ENCODE assay signal across 18 cellular contexts in genomic region chr18:79677221-79677620, GRCh38. TPM values are rescaled to one million over a fixed set of nuclear protein-coding genes. Genes with fewer than 3 reads are reported as not detected.
A peak's percentile ranks its signal among the peaks of the same experiment; 100 is the strongest.
DNase-seq lines count a peak whose midpoint lies in the region; ATAC-seq and TF ChIP-seq lines count a peak whose summit lies in the region.
"Had no signal": no experiment of that assay in that cellular context is flagged by ENCODE, and none has a peak within 500 bp of the region (broad histone marks: within the 10 kb centered on the region; RNA-seq: fewer than 3 reads in every experiment).

No MANE protein-coding gene starts in this region.

- POLR2A ChIA-PET in CD8-positive, alpha-beta T cell (lab: Charles Lee), result no interaction called here

- H3K27me3 ChIP-seq in BLaER1, result no peaks in the 10 kb centered on the region
- H3K27me3 ChIP-seq in CD8-positive, alpha-beta T cell (ENCODE audit: insufficient read depth, low read length), result no peaks in the 10 kb centered on the region
- H3K27me3 ChIP-seq in WERI-Rb-1 (ENCODE audit: insufficient read depth, low read depth, severe bottlenecking), result no peaks in the 10 kb centered on the region
- H3K27me3 ChIP-seq: tibial nerve had no signal

- H3K27me3 Mint-ChIP-seq in CD8-positive, alpha-beta T cell (ENCODE audit: low read depth), result no peaks in the 10 kb centered on the region
- H3K27me3 Mint-ChIP-seq: effector memory CD8-positive, alpha-beta T cell had no signal

- intact Hi-C loops in CD8-positive, alpha-beta T cell (cut with DNase I, micrococcal nuclease), result loop anchor here (5.0 kb wide), 4 partner anchors 155 to 280 kb away; partner anchors contain the start of genes NFATC1 (in 1 of the 2) and SLC66A2 (in 1 of the 2)

- DNase-seq in CD8-positive, alpha-beta T cell, result no peak
- no peak for DNase-seq in WERI-Rb-1
- DNase-seq in mesenteric fat pad (ENCODE audit: low spot score), result peak; percentile 55
- no peak for DNase-seq in DMS79 treated with DMSO at 0.1 percent for 48 hours (lab: John Stamatoyannopoulos, UW)
- DNase-seq in LoVo (ENCODE audit: low spot score), result no peak
- no peak for DNase-seq in NCI-H2196 treated with DMSO at 0.1 percent for 48 hours (lab: John Stamatoyannopoulos, UW; ENCODE audit: unreplicated experiment)
- DNase-seq: activated CD4-positive, CD25-positive, alpha-beta regulatory T cell treated with anti-CD3 and anti-CD28 coated beads, Interleukin-2, amount 50 U/mL, for 72 hours; activated CD8-positive, alpha-beta memory T cell treated with anti-CD3 and anti-CD28 coated beads, Interleukin-2, amount 50 U/mL, for 48 hours; central memory CD4-positive, alpha-beta T cell; DMS153; effector memory CD8-positive, alpha-beta T cell; hippocampal formation; NCI-H2171 treated with DMSO at 0.1 percent for 48 hours; posterior cingulate gyrus had no signal

- H3K4me3 ChIP-seq in BLaER1 (no peak overlapping the region), WERI-Rb-1 (ENCODE audit: low read depth, low read length) (no peak overlapping the region)
- H3K4me3 ChIP-seq in CD8-positive, alpha-beta T cell (ENCODE audit: low read depth, low read length), result no peak overlapping the region
- H3K4me3 ChIP-seq: tibial nerve had no signal

- H3K36me3 Mint-ChIP-seq in CD8-positive, alpha-beta T cell, result peaks cover 33% of the 10 kb centered on the region

- H3K4me2 ChIP-seq in BLaER1, result peak overlapping the region; percentile 94

- peaks cover 42% of the 10 kb centered on the region for H3K4me1 ChIP-seq in BLaER1
- H3K4me1 ChIP-seq in CD8-positive, alpha-beta T cell (ENCODE audit: insufficient read depth, low read length), result peaks cover 33% of the 10 kb centered on the region

- no peaks in the 10 kb centered on the region for H3K9me3 ChIP-seq in BLaER1
- no peaks in the 10 kb centered on the region for H3K9me3 ChIP-seq in CD8-positive, alpha-beta T cell (ENCODE audit: low read length)
- H3K9me3 ChIP-seq in WERI-Rb-1 (ENCODE audit: severe bottlenecking), result no peaks in the 10 kb centered on the region
- H3K9me3 ChIP-seq: tibial nerve had no signal

- H3K36me3 ChIP-seq in BLaER1, result peaks cover 25% of the 10 kb centered on the region; the same call in 1 of the 2 replicates
- H3K36me3 ChIP-seq in CD8-positive, alpha-beta T cell (ENCODE audit: insufficient read depth, low read length), result no peaks in the 10 kb centered on the region
- H3K36me3 ChIP-seq in WERI-Rb-1, result peaks cover 4% of the 10 kb centered on the region

- H3K4me3 Mint-ChIP-seq in CD8-positive, alpha-beta T cell, result no peak overlapping the region

- CTCF ChIA-PET in CD8-positive, alpha-beta T cell (lab: Charles Lee), result no interaction called here

- H3K9ac ChIP-seq in BLaER1, result no peak overlapping the region

- H3K27ac Mint-ChIP-seq in CD8-positive, alpha-beta T cell, result peak overlapping the region; percentile 99

- H3K4me1 Mint-ChIP-seq in CD8-positive, alpha-beta T cell (ENCODE audit: low read depth), result peaks cover 46% of the 10 kb centered on the region

- H3K27ac ChIP-seq in BLaER1 (no peak overlapping the region), WERI-Rb-1 (no peak overlapping the region; the same call in 1 of the 2 replicates)
- H3K27ac ChIP-seq in CD8-positive, alpha-beta T cell (ENCODE audit: low read depth, low read length), result no peak overlapping the region
- H3K27ac ChIP-seq: tibial nerve had no signal

- no peak for ATAC-seq in CD8-positive, alpha-beta T cell
- no peak for ATAC-seq in HG02759 (IDR thresholded peaks at IDR 0.05; ENCODE audit: unreplicated experiment)
- ATAC-seq: effector memory CD8-positive, alpha-beta T cell had no signal

- peaks cover 26% of the 10 kb centered on the region for H4K20me1 ChIP-seq in BLaER1

- no peak for TF ChIP-seq CTCF in CD8-positive, alpha-beta T cell (IDR thresholded peaks at IDR 0.05)
- TF ChIP-seq CTCF in WERI-Rb-1 (IDR thresholded peaks at IDR 0.05; ENCODE audit: low read depth, low read length), result 0 out of 2 replicates have a peak, but pooled peaks have one; percentile 1

- H3K9me3 Mint-ChIP-seq in CD8-positive, alpha-beta T cell, result no peaks in the 10 kb centered on the region
- H3K9me3 Mint-ChIP-seq: effector memory CD8-positive, alpha-beta T cell; T-helper 1 cell treated with Interleukin-12 subunit alpha and Interleukin-12 subunit beta and Interleukin-4 antibody, amounts not matched to agents 30 μg/mL and 1 μg/mL, for 36 hours had no signal

RNA-seq across cellular contexts. Expression of gene CTDP1, which starts 2.4 kb away (rescaled TPM):
- total RNA-seq in CD8-positive, alpha-beta T cell, result 100 to 1,000 TPM; 110 to 121 TPM
- total RNA-seq in mesenteric fat pad, result 20.8 TPM
